16 cellular contexts compared by ENCODE assay signal in genomic region chr16:644556-644955, GRCh38. TPM values are rescaled to one million over a fixed set of nuclear protein-coding genes. Genes with fewer than 3 reads are reported as not detected.
A peak's percentile ranks its signal among the peaks of the same experiment; 100 is the strongest.
DNase-seq lines count a peak whose midpoint lies in the region; ATAC-seq, FAIRE-seq and TF ChIP-seq lines count a peak whose summit lies in the region.
"Had no signal": no experiment of that assay in that cellular context is flagged by ENCODE, and none has a peak within 500 bp of the region (broad histone marks: within the 10 kb centered on the region; RNA-seq: fewer than 3 reads in every experiment).

No MANE protein-coding gene starts in this region.

- WGBS in heart left ventricle, 4 donors: 75 to 90% (median 83%) methylated on average over 12 of the region's 12 CpGs
- WGBS in liver: 88% methylated on average over 12 of the region's 12 CpGs

- H3K9me3 ChIP-seq in left ventricle myocardium inferior (replicated peaks) (no peaks in the 10 kb centered on the region), heart left ventricle (no peaks in the 10 kb centered on the region), T-helper 17 cell (ENCODE audit: control insufficient read depth, low read length, poor library complexity, severe bottlenecking) (no peaks in the 10 kb centered on the region), liver (ENCODE audit: control insufficient read depth in 4 of 4, low read length in 3 of 4) (no peaks in the 10 kb centered on the region), ascending aorta (no peaks in the 10 kb centered on the region)
- H3K9me3 ChIP-seq: sigmoid colon had no signal

- H3K4me1 Mint-ChIP-seq in T-helper 17 cell: peaks cover 14% of the 10 kb centered on the region
- peaks cover 59% of the 10 kb centered on the region for H3K4me1 Mint-ChIP-seq in stimulated activated naive CD8-positive, alpha-beta T cell treated with anti-CD3 and anti-CD28 coated beads, Interleukin-15, amount 100 ng/mL, for 72 hours

- no peaks in the 10 kb centered on the region for H3K27me3 Mint-ChIP-seq in T-helper 17 cell
- H3K27me3 Mint-ChIP-seq in stimulated activated naive CD8-positive, alpha-beta T cell treated with anti-CD3 and anti-CD28 coated beads, Interleukin-15, amount 100 ng/mL, for 72 hours: no peaks in the 10 kb centered on the region

- H3K36me3 ChIP-seq in left ventricle myocardium inferior (peaks cover 7% of the 10 kb centered on the region), heart left ventricle (peaks cover 0 to 3% (median 0%) of the 10 kb centered on the region in 9 donors), liver (ENCODE audit: control insufficient read depth in 4 of 4, insufficient read depth in 3 of 4, low read depth in 1 of 4, low read length in 3 of 4) (peaks cover 0 to 1% (median 0%) of the 10 kb centered on the region in 4 donors), ascending aorta (no peaks in the 10 kb centered on the region)
- H3K36me3 ChIP-seq: sigmoid colon had no signal

- ATAC-seq in heart left ventricle (no peak), T-helper 17 cell (no peak)
- ATAC-seq in stimulated activated naive CD8-positive, alpha-beta T cell treated with anti-CD3 and anti-CD28 coated beads, Interleukin-15, amount 100 ng/mL, for 72 hours: no peak

- H3K27ac ChIP-seq in left ventricle myocardium inferior (replicated peaks): peak overlapping the region; percentile 97
- H3K27ac ChIP-seq in heart left ventricle: peak overlapping the region in 6 of 12 donors; percentile 77 to 97 (median 92)
- H3K27ac ChIP-seq in liver (ENCODE audit: low read depth in 1 of 2, low read length in 2 of 2): peak overlapping the region; percentile 20 to 27
- no peak overlapping the region for H3K27ac ChIP-seq in ascending aorta

- no peaks in the 10 kb centered on the region for H3K9me3 Mint-ChIP-seq in stimulated activated naive CD8-positive, alpha-beta T cell treated with anti-CD3 and anti-CD28 coated beads, Interleukin-15, amount 100 ng/mL, for 72 hours

- FAIRE-seq in RCC 7860 (lab: Jason Lieb, UNC): no peak
- FAIRE-seq: H54 had no signal

- no peak overlapping the region for H3K4me3 Mint-ChIP-seq in T-helper 17 cell
- peak overlapping the region; percentile 81 to 86 for H3K4me3 Mint-ChIP-seq in stimulated activated naive CD8-positive, alpha-beta T cell treated with anti-CD3 and anti-CD28 coated beads, Interleukin-15, amount 100 ng/mL, for 72 hours

- no peak overlapping the region for H3K9ac ChIP-seq in liver (ENCODE audit: low read depth in 1 of 2, low read length in 2 of 2)

- H3K4me1 ChIP-seq in left ventricle myocardium inferior (peaks cover 80% of the 10 kb centered on the region), heart left ventricle (peaks cover 0 to 77% (median 41%) of the 10 kb centered on the region in 12 donors), liver (ENCODE audit: control insufficient read depth in 4 of 4, insufficient read depth in 4 of 4, low read length in 3 of 4) (peaks cover 24 to 79% (median 53%) of the 10 kb centered on the region in 4 donors), ascending aorta (peaks cover 15 to 26% of the 10 kb centered on the region in 2 donors)

- intact Hi-C loops in left ventricle myocardium inferior (cut with micrococcal nuclease) (no loop called here), heart left ventricle (cut with DNase I) (loop anchor here in 2 of 10 donors (10.0 kb wide), 1 partner anchor 60 kb away; no protein-coding TSS in a partner anchor), ascending aorta (cut with DNase I) (no loop called here)

- H3K27ac Mint-ChIP-seq in T-helper 17 cell: peak overlapping the region; percentile 47
- peak overlapping the region in 1 of 2 donors; percentile 69 for H3K27ac Mint-ChIP-seq in stimulated activated naive CD8-positive, alpha-beta T cell treated with anti-CD3 and anti-CD28 coated beads, Interleukin-15, amount 100 ng/mL, for 72 hours

- no peak for TF ChIP-seq CTCF in left ventricle myocardium inferior (IDR thresholded peaks at IDR 0.05; ENCODE audit: borderline replicate concordance)
- TF ChIP-seq CTCF in heart left ventricle (IDR thresholded peaks at IDR 0.05): no peak
- no peak for TF ChIP-seq CTCF in liver (IDR thresholded peaks at IDR 0.05; ENCODE audit: low read depth, low read length, missing input control)
- no peak for TF ChIP-seq CTCF in ascending aorta (IDR thresholded peaks at IDR 0.05)

- no peak for DNase-seq in left ventricle myocardium inferior
- no peak for DNase-seq in heart left ventricle
- no peak for DNase-seq in T-helper 17 cell
- DNase-seq in stimulated activated naive CD8-positive, alpha-beta T cell treated with anti-CD3 and anti-CD28 coated beads, Interleukin-15, amount 100 ng/mL, for 72 hours: no peak
- DNase-seq in ascending aorta (ENCODE audit: low spot score in 2 of 2): no peak
- DNase-seq in RCC 7860 (ENCODE audit: low spot score): no peak
- no peak for DNase-seq in COR-L47 (lab: John Stamatoyannopoulos, UW)
- DNase-seq: dermis blood vessel endothelial cell, mammary epithelial cell, NCI-H2171, NCI-H774, nucleus accumbens, sigmoid colon had no signal

- TF ChIP-seq POLR2A in heart left ventricle (IDR thresholded peaks at IDR 0.05): no peak

- H3K27me3 ChIP-seq in left ventricle myocardium inferior (ENCODE audit: low read depth) (no peaks in the 10 kb centered on the region), heart left ventricle (no peaks in the 10 kb centered on the region), liver (ENCODE audit: control insufficient read depth in 4 of 4, insufficient read depth in 4 of 4, low read length in 3 of 4) (no peaks in the 10 kb centered on the region), ascending aorta (no peaks in the 10 kb centered on the region)
- H3K27me3 ChIP-seq: sigmoid colon had no signal

- no peak for TF ChIP-seq RAD21 in liver (IDR thresholded peaks at IDR 0.05)

- H3K36me3 Mint-ChIP-seq in T-helper 17 cell (ENCODE audit: low read depth): no peaks in the 10 kb centered on the region

- H3K4me3 ChIP-seq in left ventricle myocardium inferior (peak overlapping the region; percentile 87), heart left ventricle (no peak overlapping the region), liver (ENCODE audit: low read depth in 1 of 3, low read length in 3 of 3) (no peak overlapping the region), ascending aorta (no peak overlapping the region)
- H3K4me3 ChIP-seq: sigmoid colon had no signal

TF ChIP-seq in liver, 16 proteins besides CTCF, POLR2A, EP300 and RAD21:
- TF ChIP-seq FOXA1 (IDR thresholded peaks at IDR 0.05) (no peak), HNF4A (conservative IDR thresholded peaks at IDR 0.05) (no peak)

RNA-seq across cellular contexts. Expression of gene MCRIP2, which starts 2.9 kb away (rescaled TPM):
- total RNA-seq in left ventricle myocardium inferior: 181 TPM
- 100 to 1,000 TPM in 4 of 9 donors, 10 to 100 TPM in 5; 52.3 to 219 (median 89.5) TPM for total RNA-seq in heart left ventricle
- 100 to 1,000 TPM in 1 of 2 donors, 10 to 100 TPM in 1; 97.0 to 321 TPM for polyA plus RNA-seq in heart left ventricle
- total RNA-seq in T-helper 17 cell: 10 to 100 TPM; 15.7 to 17.1 TPM
- total RNA-seq in liver: 10 to 100 TPM; 16.3 to 45.5 TPM
- 10 to 100 TPM; 77.4 to 97.3 TPM for polyA plus RNA-seq in liver
- total RNA-seq in ascending aorta: 92.9 TPM

RNA-seq across cellular contexts. Expression of gene WDR90, which starts 4.6 kb away (rescaled TPM):
- total RNA-seq in left ventricle myocardium inferior (9.2 TPM), heart left ventricle (10 to 100 TPM in 2 of 9 donors, 1 to 10 TPM in 7; 3.7 to 17.4 (median 8.6) TPM), T-helper 17 cell (10 to 100 TPM; 11.1 to 15.3 TPM), liver (10 to 100 TPM in 1 of 2 donors, 1 to 10 TPM in 1; 10.0 to 13.4 TPM), ascending aorta (50.0 TPM)
- polyA plus RNA-seq in heart left ventricle (10 to 100 TPM in 1 of 2 donors, 1 to 10 TPM in 1; 5.1 to 10.9 TPM), liver (1 to 10 TPM; 4.7 to 5.9 TPM)

RNA-seq across cellular contexts. Expression of gene METTL26, which starts 8.5 kb away (rescaled TPM):
- total RNA-seq in left ventricle myocardium inferior: 49.2 TPM
- 100 to 1,000 TPM in 2 of 9 donors, 10 to 100 TPM in 7; 39.6 to 187 (median 44.7) TPM for total RNA-seq in heart left ventricle
- polyA plus RNA-seq in heart left ventricle: 100 to 1,000 TPM; 101 to 165 TPM
- 10 to 100 TPM; 39.2 to 40.4 TPM for total RNA-seq in T-helper 17 cell
- total RNA-seq in liver: 10 to 100 TPM; 26.3 to 28.1 TPM
- polyA plus RNA-seq in liver: 10 to 100 TPM; 54.6 to 69.1 TPM
- 523 TPM for total RNA-seq in ascending aorta

RNA-seq across cellular contexts. Expression of gene WFIKKN1, which starts 13.8 kb away (rescaled TPM):
- total RNA-seq in left ventricle myocardium inferior (0.14 TPM), heart left ventricle (1 to 10 TPM in 1 of 9 donors, under 1 TPM in 8; 0.15 to 1.1 (median 0.25) TPM), T-helper 17 cell (under 1 TPM; 0.10 to 0.18 TPM), liver (1 to 10 TPM in 1 of 2 donors, under 1 TPM in 1; 0.67 to 1.2 TPM), ascending aorta (not detected)
- polyA plus RNA-seq in heart left ventricle (under 1 TPM; 0.30 to 0.51 TPM), liver (under 1 TPM; 0.19 to 0.24 TPM)
- total RNA-seq: epithelial cell of proximal tubule had no signal
- polyA plus RNA-seq: mammary epithelial cell had no signal

RNA-seq across cellular contexts. Expression of gene RHOT2, which starts 23.4 kb away (rescaled TPM):
- total RNA-seq in left ventricle myocardium inferior: 90.3 TPM
- 100 to 1,000 TPM in 1 of 9 donors, 10 to 100 TPM in 8; 33.7 to 102 (median 83.5) TPM for total RNA-seq in heart left ventricle
- 100 to 1,000 TPM in 1 of 2 donors, 10 to 100 TPM in 1; 77.2 to 143 TPM for polyA plus RNA-seq in heart left ventricle
- 100 to 1,000 TPM; 190 to 203 TPM for total RNA-seq in T-helper 17 cell
- 10 to 100 TPM; 20.8 to 31.0 TPM for total RNA-seq in liver
- 10 to 100 TPM; 37.5 to 37.9 TPM for polyA plus RNA-seq in liver
- total RNA-seq in ascending aorta: 41.8 TPM

Comparison
In these comparisons a context has a peak if more than half of its experiments do, and no peak if none do; other contexts are left out.
1. H3K27ac ChIP-seq: peak in left ventricle myocardium inferior (single experiment) and liver (2 of 2); none in ascending aorta (0 of 2).